In the genomic region with DNA sequence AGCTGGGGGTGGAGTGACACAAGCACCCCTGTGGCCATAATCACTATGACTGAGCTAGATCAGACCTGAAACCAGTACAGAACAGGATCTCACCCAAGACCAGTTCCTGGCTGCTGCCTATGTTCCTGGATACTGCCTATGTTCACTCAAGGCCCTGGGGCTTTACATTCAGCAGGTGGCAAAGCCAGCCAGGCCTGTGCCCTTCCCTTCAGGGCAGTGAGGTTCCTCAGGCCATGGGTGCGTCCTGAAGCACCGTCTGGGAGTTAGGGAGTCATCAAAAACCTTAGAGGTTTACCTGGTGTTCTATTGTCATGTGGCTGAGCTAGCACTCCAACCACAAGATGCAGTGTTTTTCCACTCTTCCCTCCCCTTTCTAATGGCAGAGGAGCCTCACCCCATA, we compare ENCODE assay signal across 20 cellular contexts.
"Had no signal": no experiment of that assay in that cellular context is flagged by ENCODE, and none has a peak within 500 bp of the region (broad histone marks: within the 10 kb centered on the region; RNA-seq: fewer than 3 reads in every experiment).

No MANE protein-coding gene starts in this region.

- DNase-seq: stimulated activated CD4-positive, alpha-beta T cell treated with anti-CD3 and anti-CD28 coated beads, Interleukin-2, amount 100 ng/mL, for 48 hours; stimulated activated CD4-positive, alpha-beta T cell treated with anti-CD3 and anti-CD28 coated beads, Interleukin-4, amount 100 ng/mL, for 1 hour; stimulated activated CD4-positive, alpha-beta T cell treated with anti-CD3 and anti-CD28 coated beads, Interleukin-4, amount 100 ng/mL, for 24 hours; stimulated activated CD4-positive, alpha-beta T cell treated with anti-CD3 and anti-CD28 coated beads, Interleukin-4, amount 100 ng/mL, for 4 hours; stimulated activated CD8-positive, alpha-beta memory T cell treated with anti-CD3 and anti-CD28 coated beads, Interleukin-4, amount 100 ng/mL, for 48 hours; stimulated activated naive B cell treated with anti-CD40 and anti-IgM and Interleukin-4, amounts not matched to agents 10 μg/mL and 1 μg/mL and 100 μg/mL, for 72 hours; stimulated activated naive CD4-positive, alpha-beta T cell; stimulated activated naive CD4-positive, alpha-beta T cell treated with Interleukin-2 at 50 U/mL for 16 hours; stimulated activated naive CD8-positive, alpha-beta T cell treated with anti-CD3 and anti-CD28 coated beads, Interleukin-15, amount 100 ng/mL, for 72 hours; stimulated activated naive CD8-positive, alpha-beta T cell treated with anti-CD3 and anti-CD28 coated beads, Interleukin-15, Interleukin-2, amounts not matched to agents 100 U/mL and 50 U/mL, for 24 hours; stomach; substantia nigra; testis; thyroid gland; tibial artery; transverse colon; trophoblast cell; upper lobe of left lung; upper lobe of right lung; uterus had no signal
